Comparison of ENCODE assay signal across 12 cellular contexts in genomic region chr2:207252979-207253640, GRCh38.
DNase-seq lines count a peak whose midpoint lies in the region; TF ChIP-seq lines count a peak whose summit lies in the region.
"Had no signal": no experiment of that assay in that cellular context is flagged by ENCODE, and none has a peak within 500 bp of the region (broad histone marks: within the 10 kb centered on the region; RNA-seq: fewer than 3 reads in every experiment).

No MANE protein-coding gene starts in this region.

- no peak overlapping the region for H4K12ac ChIP-seq in trophoblast cell (ENCODE audit: low read depth, low read length)

- no peak overlapping the region for H3K4ac ChIP-seq in trophoblast cell (ENCODE audit: low read depth, low read length)
- H3K4ac ChIP-seq in H9 (ENCODE audit: low read depth, low read length): no peak overlapping the region

- H3K56ac ChIP-seq in H9 (ENCODE audit: insufficient read length, low read depth, low read length): no peak overlapping the region

- no peak overlapping the region for H2BK20ac ChIP-seq in H9 (ENCODE audit: low read depth, low read length, poor library complexity, severe bottlenecking)

- H4K20me1 ChIP-seq in H9 (ENCODE audit: control insufficient read depth, insufficient read depth, insufficient read length): no peaks in the 10 kb centered on the region

- H3T11ph ChIP-seq in H9 (ENCODE audit: low read length): no peak overlapping the region

- H3K4me1 ChIP-seq in trophoblast cell (ENCODE audit: control insufficient read depth in 1 of 2, insufficient read depth in 2 of 2, low read length in 2 of 2) (peaks cover 7 to 15% of the 10 kb centered on the region in 2 experiments), H9 (ENCODE audit: insufficient read depth, low read length) (peaks cover 8% of the 10 kb centered on the region; the same call in 1 of the 2 replicates), sigmoid colon (peaks cover 0 to 60% (median 43%) of the 10 kb centered on the region in 4 donors)
- H3K4me1 ChIP-seq: pancreas had no signal

- no peak overlapping the region for H2AFZ ChIP-seq in trophoblast cell (ENCODE audit: insufficient read depth, low read length, poor library complexity)
- H2AFZ ChIP-seq in H9 (ENCODE audit: low read length): no peak overlapping the region

- intact Hi-C loops in sigmoid colon (cut with DNase I): no loop called here

- peak overlapping the region; percentile 28 for H3K27ac ChIP-seq in trophoblast cell (ENCODE audit: low read depth, low read length)
- no peak overlapping the region for H3K27ac ChIP-seq in H9 (ENCODE audit: insufficient read length, low read depth, low read length)
- H3K27ac ChIP-seq in sigmoid colon: peak overlapping the region in 1 of 4 donors; percentile 91
- H3K27ac ChIP-seq: pancreas had no signal

- H3K14ac ChIP-seq in trophoblast cell (ENCODE audit: low read length) (peak overlapping the region; percentile 20), H9 (ENCODE audit: insufficient read depth, low read length) (no peak overlapping the region)

- H3K36me3 Mint-ChIP-seq in H9 (ENCODE audit: insufficient read depth in 1 of 3, low read depth in 3 of 3): no peaks in the 10 kb centered on the region

- H3K18ac ChIP-seq in trophoblast cell (ENCODE audit: low read length) (no peak overlapping the region), H9 (ENCODE audit: insufficient read length, low read depth, low read length) (no peak overlapping the region)

- no peak overlapping the region for H3K23ac ChIP-seq in trophoblast cell (ENCODE audit: low read length)
- H3K23ac ChIP-seq in H9 (ENCODE audit: insufficient read length, low read depth, low read length): no peak overlapping the region

- H3K9ac ChIP-seq in trophoblast cell (ENCODE audit: low read length): no peak overlapping the region
- no peak overlapping the region for H3K9ac ChIP-seq in H9 (ENCODE audit: extremely low read depth, insufficient read length, low read length)

- H2BK5ac ChIP-seq in trophoblast cell (ENCODE audit: low read depth, low read length, poor library complexity) (no peak overlapping the region), H9 (ENCODE audit: insufficient read length, low read length) (no peak overlapping the region)

- no peaks in the 10 kb centered on the region for H3K23me2 ChIP-seq in H9 (ENCODE audit: insufficient read length, low read depth, low read length, poor library complexity, severe bottlenecking)

- H3K79me1 ChIP-seq in trophoblast cell (ENCODE audit: low read length) (peaks cover 6% of the 10 kb centered on the region), H9 (ENCODE audit: insufficient read depth, low read depth, low read length, poor library complexity, severe bottlenecking) (no peaks in the 10 kb centered on the region)

- no peak for TF ChIP-seq POLR2A in sigmoid colon (IDR thresholded peaks at IDR 0.05)

- H3K36me3 ChIP-seq in trophoblast cell (ENCODE audit: control insufficient read depth in 1 of 2, insufficient read depth in 2 of 2, low read length in 2 of 2): no peaks in the 10 kb centered on the region
- no peaks in the 10 kb centered on the region for H3K36me3 ChIP-seq in sigmoid colon
- H3K36me3 ChIP-seq: pancreas had no signal

- H2BK120ac ChIP-seq in trophoblast cell (ENCODE audit: insufficient read depth, low read length, poor library complexity) (no peak overlapping the region), H9 (ENCODE audit: low read depth, low read length, poor library complexity, severe bottlenecking) (no peak overlapping the region)

- H3K9me3 ChIP-seq in trophoblast cell (ENCODE audit: insufficient read depth, low read depth, low read length) (no peaks in the 10 kb centered on the region), H9 (ENCODE audit: control insufficient read depth, low read depth, low read length) (no peaks in the 10 kb centered on the region), sigmoid colon (no peaks in the 10 kb centered on the region)
- H3K9me3 ChIP-seq: pancreas had no signal

- TF ChIP-seq EP300 in sigmoid colon (IDR thresholded peaks at IDR 0.05): no peak

- peaks cover 5% of the 10 kb centered on the region for H3K27me3 Mint-ChIP-seq in H9 (ENCODE audit: low read depth)

- no peak overlapping the region for H3K4me3 ChIP-seq in trophoblast cell (ENCODE audit: low read depth, low read length)
- H3K4me3 ChIP-seq in sigmoid colon: no peak overlapping the region
- H3K4me3 ChIP-seq: pancreas had no signal

- peak overlapping the region; percentile 21 for H4K91ac ChIP-seq in trophoblast cell (ENCODE audit: low read depth, low read length)
- H4K91ac ChIP-seq in H9 (ENCODE audit: insufficient read length, low read depth, low read length): no peak overlapping the region

- TF ChIP-seq CTCF in H9 (conservative IDR thresholded peaks at IDR 0.05) (no peak), sigmoid colon (IDR thresholded peaks at IDR 0.05) (no peak)

- H4K8ac ChIP-seq in trophoblast cell (ENCODE audit: low read depth, low read length) (no peak overlapping the region), H9 (replicated peaks; ENCODE audit: insufficient read length, low read depth, low read length) (no peak overlapping the region)

- H3K4me1 Mint-ChIP-seq in H9: peaks cover 27 to 33% of the 10 kb centered on the region in 2 experiments

- H4K5ac ChIP-seq in H9 (ENCODE audit: insufficient read length, low read depth, low read length): no peak overlapping the region

- H2BK12ac ChIP-seq in trophoblast cell (ENCODE audit: low read length) (peak overlapping the region; percentile 17), H9 (ENCODE audit: insufficient read length, low read depth, low read length) (no peak overlapping the region)

- H3K4me2 ChIP-seq in trophoblast cell (ENCODE audit: low read length): no peak overlapping the region
- no peak overlapping the region for H3K4me2 ChIP-seq in H9 (ENCODE audit: insufficient read depth, insufficient read length, low read length)

- no peaks in the 10 kb centered on the region for H3K9me3 Mint-ChIP-seq in H9

- H2AK5ac ChIP-seq in trophoblast cell (ENCODE audit: low read length) (no peak overlapping the region), H9 (ENCODE audit: insufficient read length, low read length) (no peak overlapping the region)

- H3K79me2 ChIP-seq in trophoblast cell (ENCODE audit: control insufficient read depth, insufficient read depth, low read length, poor library complexity) (no peaks in the 10 kb centered on the region), H9 (ENCODE audit: insufficient read depth, low read length) (no peaks in the 10 kb centered on the region)

- no peak overlapping the region for H3K27ac Mint-ChIP-seq in H9

- H3K27me3 ChIP-seq in trophoblast cell (ENCODE audit: insufficient read depth, low read length) (no peaks in the 10 kb centered on the region), H9 (ENCODE audit: insufficient read depth, low read length) (no peaks in the 10 kb centered on the region), sigmoid colon (no peaks in the 10 kb centered on the region)
- H3K27me3 ChIP-seq: pancreas had no signal

- H3K4me3 Mint-ChIP-seq in H9: no peak overlapping the region

- H2BK15ac ChIP-seq in H9 (ENCODE audit: low read depth, low read length): no peak overlapping the region

- WGBS in trophoblast cell (ENCODE audit: extremely low coverage, insufficient coverage, insufficient read length): no CpG with 5 or more reads among the region's 4 CpGs
- no CpG with 5 or more reads among the region's 4 CpGs for WGBS in H9 (ENCODE audit: extremely low coverage, insufficient read length, low lambda C conversion rate)
- WGBS in sigmoid colon, 2 donors: 87 to 90% methylated on average over 4 of the region's 4 CpGs

- DNase-seq in NCI-H345 (lab: John Stamatoyannopoulos, UW) (peak; percentile 39), NCI-H345 treated with DMSO at 0.1 percent for 48 hours (lab: John Stamatoyannopoulos, UW; ENCODE audit: unreplicated experiment) (no peak), NCI-H2171 treated with DMSO at 0.1 percent for 48 hours (lab: John Stamatoyannopoulos, UW) (peak; percentile 92), cerebellum (ENCODE audit: low spot score) (peak; percentile 41), trophoblast cell (peak in 1 of 2 donors; percentile 1), H9 (no peak), sigmoid colon (no peak)
- no peak for DNase-seq in stimulated activated CD8-positive, alpha-beta memory T cell treated with anti-CD3 and anti-CD28 coated beads, Interleukin-4, amount 100 ng/mL, for 48 hours
- DNase-seq: GDM1; NCI-H187 treated with DMSO at 0.1 percent for 48 hours; pancreas; stimulated activated CD4-positive, alpha-beta T cell treated with anti-CD3 and anti-CD28 coated beads, Interleukin-4, amount 100 ng/mL, for 1 hour had no signal

Comparison
In these comparisons a context has a peak if more than half of its experiments do, and no peak if none do; other contexts are left out.
1. DNase-seq: peak in NCI-H345 (single experiment), NCI-H2171 treated with DMSO at 0.1 percent for 48 hours (single experiment) and cerebellum (single experiment); none in NCI-H345 treated with DMSO at 0.1 percent for 48 hours (single experiment), H9 (single experiment), stimulated activated CD8-positive, alpha-beta memory T cell treated with anti-CD3 and anti-CD28 coated beads, Interleukin-4, amount 100 ng/mL, for 48 hours (single experiment) and sigmoid colon (single experiment).